Comparison of ENCODE assay signal across 18 cellular contexts in genomic region chr7:48458701-48459509, GRCh38.
DNase-seq lines count a peak whose midpoint lies in the region; ATAC-seq, FAIRE-seq and TF ChIP-seq lines count a peak whose summit lies in the region.
"Had no signal": no experiment of that assay in that cellular context is flagged by ENCODE, and none has a peak within 500 bp of the region (broad histone marks: within the 10 kb centered on the region; RNA-seq: fewer than 3 reads in every experiment).

No MANE protein-coding gene starts in this region.

- H4K12ac ChIP-seq in trophoblast cell (ENCODE audit: low read depth, low read length): no peak overlapping the region

- WGBS in trophoblast cell (ENCODE audit: extremely low coverage, insufficient coverage, insufficient read length): no CpG with 5 or more reads among the region's 3 CpGs

- no peaks in the 10 kb centered on the region for H3K9me3 ChIP-seq in trophoblast cell (ENCODE audit: insufficient read depth, low read depth, low read length)

- DNase-seq in NOMO-1 treated with DMSO at 0.1 percent for 48 hours (lab: John Stamatoyannopoulos, UW; ENCODE audit: unreplicated experiment) (peak; percentile 20), bronchial epithelial cell (ENCODE audit: low read depth) (peak; percentile 69), trophoblast cell (peak; percentile 46 to 60), D341Med (ENCODE audit: low spot score) (no peak)
- DNase-seq in activated naive CD4-positive, alpha-beta T cell (lab: John Stamatoyannopoulos, UW): no peak
- no peak for DNase-seq in activated naive CD4-positive, alpha-beta T cell treated with anti-CD3 and anti-CD28 coated beads, Interleukin-2, amount 50 U/mL, for 16 hours
- DNase-seq: CD4-positive, alpha-beta memory T cell; DMS79 treated with DMSO at 0.1 percent for 48 hours; MM.1S; NCI-H187 treated with DMSO at 0.1 percent for 48 hours; OCI-M1 had no signal

- no peak overlapping the region for H3K4me2 ChIP-seq in trophoblast cell (ENCODE audit: low read length)
- H3K4me2 ChIP-seq: GM23338, KMS-11 had no signal

- TF ChIP-seq CTCF in bronchial epithelial cell (IDR thresholded peaks at IDR 0.05; ENCODE audit: insufficient read depth, low read length, severe bottlenecking): no peak

- H3K79me2 ChIP-seq in trophoblast cell (ENCODE audit: control insufficient read depth, insufficient read depth, low read length, poor library complexity): no peaks in the 10 kb centered on the region

- H2AK5ac ChIP-seq in trophoblast cell (ENCODE audit: low read length): no peak overlapping the region

- H3K36me3 ChIP-seq in bronchial epithelial cell (ENCODE audit: control insufficient read depth, insufficient read depth, low read length): no peaks in the 10 kb centered on the region
- no peaks in the 10 kb centered on the region for H3K36me3 ChIP-seq in trophoblast cell (ENCODE audit: control insufficient read depth in 1 of 2, insufficient read depth in 2 of 2, low read length in 2 of 2)

- no peak overlapping the region for H2BK12ac ChIP-seq in trophoblast cell (ENCODE audit: low read length)

- no peak overlapping the region for H2BK120ac ChIP-seq in trophoblast cell (ENCODE audit: insufficient read depth, low read length, poor library complexity)

- H3K27ac ChIP-seq in trophoblast cell (ENCODE audit: low read depth, low read length): no peak overlapping the region
- H3K27ac ChIP-seq: KMS-11 had no signal

- no peak overlapping the region for H3K4ac ChIP-seq in trophoblast cell (ENCODE audit: low read depth, low read length)

- FAIRE-seq in bronchial epithelial cell (lab: Jason Lieb, UNC): no peak
- FAIRE-seq: D721Med, G401.6, GM12891 had no signal

- no peak overlapping the region for H4K8ac ChIP-seq in trophoblast cell (ENCODE audit: low read depth, low read length)

- H4K91ac ChIP-seq in trophoblast cell (ENCODE audit: low read depth, low read length): no peak overlapping the region

- no peak overlapping the region for H3K9ac ChIP-seq in trophoblast cell (ENCODE audit: low read length)
- H3K9ac ChIP-seq: KMS-11 had no signal

- H2AFZ ChIP-seq in trophoblast cell (ENCODE audit: insufficient read depth, low read length, poor library complexity): no peak overlapping the region
- H2AFZ ChIP-seq: GM23338 had no signal

- H3K27me3 ChIP-seq in bronchial epithelial cell (ENCODE audit: control insufficient read depth, insufficient read depth, low read length): no peaks in the 10 kb centered on the region
- no peaks in the 10 kb centered on the region for H3K27me3 ChIP-seq in trophoblast cell (ENCODE audit: insufficient read depth, low read length)

- H3K23ac ChIP-seq in trophoblast cell (ENCODE audit: low read length): no peak overlapping the region

- no peak overlapping the region for H3K18ac ChIP-seq in trophoblast cell (ENCODE audit: low read length)

- H3K4me1 ChIP-seq in trophoblast cell (ENCODE audit: control insufficient read depth in 1 of 2, insufficient read depth in 2 of 2, low read length in 2 of 2): peaks cover 0 to 2% of the 10 kb centered on the region in 2 experiments

- ATAC-seq in HG02759 (IDR thresholded peaks at IDR 0.05; ENCODE audit: unreplicated experiment): peak; percentile 51
- ATAC-seq: GM23338, SK-N-SH treated with all-trans-retinoic acid at 6 μM for 48 hours had no signal

- H3K79me1 ChIP-seq in trophoblast cell (ENCODE audit: low read length): no peaks in the 10 kb centered on the region

- no peak overlapping the region for H2BK5ac ChIP-seq in trophoblast cell (ENCODE audit: low read depth, low read length, poor library complexity)

- no peak overlapping the region for H3K14ac ChIP-seq in trophoblast cell (ENCODE audit: low read length)

- H3K4me3 ChIP-seq in bronchial epithelial cell (ENCODE audit: low read depth, low read length) (no peak overlapping the region), trophoblast cell (ENCODE audit: low read depth, low read length) (no peak overlapping the region)
- H3K4me3 ChIP-seq: GM23338 had no signal

Comparison
In these comparisons a context has a peak if more than half of its experiments do, and no peak if none do; other contexts are left out.
1. DNase-seq: peak in NOMO-1 treated with DMSO at 0.1 percent for 48 hours (single experiment), bronchial epithelial cell (single experiment) and trophoblast cell (2 of 2); none in activated naive CD4-positive, alpha-beta T cell (0 of 4), D341Med (single experiment) and activated naive CD4-positive, alpha-beta T cell treated with anti-CD3 and anti-CD28 coated beads, Interleukin-2, amount 50 U/mL, for 16 hours (single experiment).